ENCODE assay signal across 19 cellular contexts in genomic region chr7:119996634-119997033, GRCh38.
DNase-seq lines count a peak whose midpoint lies in the region; ATAC-seq, FAIRE-seq and TF ChIP-seq lines count a peak whose summit lies in the region.
"Had no signal": no experiment of that assay in that cellular context is flagged by ENCODE, and none has a peak within 500 bp of the region (broad histone marks: within the 10 kb centered on the region; RNA-seq: fewer than 3 reads in every experiment).

No MANE protein-coding gene starts in this region.

- peaks cover 18% of the 10 kb centered on the region for H3K9me3 Mint-ChIP-seq in activated T-helper 17 cell treated with anti-CD3 and anti-CD28 coated beads, Interleukin-2, amount 50 U/mL, for 72 hours

- H3K27ac ChIP-seq in K562 (ENCODE audit: extremely low read depth, low read depth, low read length): no peak overlapping the region
- H3K27ac ChIP-seq: adrenal gland, thoracic aorta had no signal

- no peaks in the 10 kb centered on the region for H3K36me3 Mint-ChIP-seq in activated T-helper 17 cell treated with anti-CD3 and anti-CD28 coated beads, Interleukin-2, amount 50 U/mL, for 72 hours (ENCODE audit: low read depth)
- H3K36me3 Mint-ChIP-seq: activated CD8-positive, alpha-beta memory T cell treated with anti-CD3 and anti-CD28 coated beads, Interleukin-2, amount 10 ng/mL, durations not matched to agents 7 days and 5 days; CD8-positive, alpha-beta T cell had no signal

- CTCF ChIA-PET in K562 (lab: Yijun Ruan, JAX; ENCODE audit: low intra/inter-chr PET ratio): no interaction called here

- H3K9ac ChIP-seq in K562 (ENCODE audit: insufficient read depth in 1 of 2, low read depth in 2 of 2, low read length in 2 of 2): no peak overlapping the region

- DNase-seq in K562 (ENCODE audit: extremely low read depth in 1 of 4, low spot score in 3 of 4): no peak
- no peak for DNase-seq in activated effector memory CD4-positive, alpha-beta T cell treated with Interleukin-2 at 50 U/mL for 16 hours
- DNase-seq: activated CD4-positive, CD25-positive, alpha-beta regulatory T cell treated with anti-CD3 and anti-CD28 coated beads, Interleukin-2, amount 50 U/mL, for 72 hours; activated CD8-positive, alpha-beta memory T cell treated with anti-CD3 and anti-CD28 coated beads, Interleukin-2, amount 10 ng/mL, durations not matched to agents 7 days and 5 days; activated effector memory CD4-positive, alpha-beta T cell treated with anti-CD3 and anti-CD28 coated beads, Interleukin-2, amount 50 U/mL, for 16 hours; adrenal gland; CD8-positive, alpha-beta T cell; central memory CD4-positive, alpha-beta T cell; NCI-H1436 treated with DMSO at 0.1 percent for 48 hours; NCI-H226; SHP77 treated with DMSO at 0.1 percent for 48 hours; T-helper 17 cell had no signal

- 2% methylated on average over 3 of the region's 3 CpGs for WGBS in K562 (ENCODE audit: insufficient coverage, low coverage, missing lambda C conversion rate)

- intact Hi-C loops in K562 (cut with micrococcal nuclease): no loop called here

- ATAC-seq in GM18502 (IDR thresholded peaks at IDR 0.05; ENCODE audit: poor library complexity, unreplicated experiment): peak; percentile 72
- peak; percentile 89 for ATAC-seq in GM21360 (IDR thresholded peaks at IDR 0.05; ENCODE audit: unreplicated experiment)
- peak; percentile 71 for ATAC-seq in HG03095 (IDR thresholded peaks at IDR 0.05; ENCODE audit: unreplicated experiment)
- ATAC-seq in K562: no peak
- ATAC-seq in activated T-helper 17 cell treated with anti-CD3 and anti-CD28 coated beads, Interleukin-2, amount 50 U/mL, for 72 hours (replicated peaks): no peak
- no peak for ATAC-seq in GM21367 (IDR thresholded peaks at IDR 0.05; ENCODE audit: unreplicated experiment)
- ATAC-seq in GM21737 (IDR thresholded peaks at IDR 0.05; ENCODE audit: unreplicated experiment): no peak
- ATAC-seq: activated CD8-positive, alpha-beta memory T cell treated with anti-CD3 and anti-CD28 coated beads, Interleukin-2, amount 10 ng/mL, durations not matched to agents 7 days and 5 days; CD8-positive, alpha-beta T cell; T-helper 17 cell had no signal

- no peaks in the 10 kb centered on the region for H3K27me3 ChIP-seq in K562 (ENCODE audit: control insufficient read depth in 2 of 2, insufficient read depth in 2 of 2, low read length in 2 of 2)
- H3K27me3 ChIP-seq: adrenal gland had no signal

- no peaks in the 10 kb centered on the region for H3K4me1 Mint-ChIP-seq in activated T-helper 17 cell treated with anti-CD3 and anti-CD28 coated beads, Interleukin-2, amount 50 U/mL, for 72 hours
- H3K4me1 Mint-ChIP-seq: activated CD8-positive, alpha-beta memory T cell treated with anti-CD3 and anti-CD28 coated beads, Interleukin-2, amount 10 ng/mL, durations not matched to agents 7 days and 5 days; T-helper 17 cell had no signal

- no peak overlapping the region for H3K4me3 Mint-ChIP-seq in activated T-helper 17 cell treated with anti-CD3 and anti-CD28 coated beads, Interleukin-2, amount 50 U/mL, for 72 hours
- H3K4me3 Mint-ChIP-seq: activated CD8-positive, alpha-beta memory T cell treated with anti-CD3 and anti-CD28 coated beads, Interleukin-2, amount 10 ng/mL, durations not matched to agents 7 days and 5 days; CD8-positive, alpha-beta T cell; T-helper 17 cell had no signal

- H3K9me1 ChIP-seq in K562 (ENCODE audit: control insufficient read depth, insufficient read depth, low read length): no peaks in the 10 kb centered on the region

- no peaks in the 10 kb centered on the region for H4K20me1 ChIP-seq in K562 (replicated peaks; ENCODE audit: control insufficient read depth, insufficient read depth, low read length)

- no peak for TF ChIP-seq RAD21 in K562 (CRISPR knock-in tag; conservative IDR thresholded peaks at IDR 0.05 in 1 of 2, IDR thresholded peaks at IDR 0.05 in 1 of 2)

- H3K4me3 ChIP-seq in K562: no peak overlapping the region
- H3K4me3 ChIP-seq: adrenal gland, thoracic aorta had no signal

- no peak for TF ChIP-seq POLR2A in K562 (conservative IDR thresholded peaks at IDR 0.05)

- no peaks in the 10 kb centered on the region for H3K79me2 ChIP-seq in K562 (ENCODE audit: control insufficient read depth, insufficient read depth, low read length)

- H3K4me2 ChIP-seq in K562 (ENCODE audit: insufficient read depth, low read length): no peak overlapping the region

- no peak for TF ChIP-seq CTCF in K562 (IDR thresholded peaks at IDR 0.05 in 2 of 3, conservative IDR thresholded peaks at IDR 0.05 in 1 of 3; ENCODE audit: insufficient read depth in 2 of 3, low read depth in 1 of 3, low read length in 3 of 3)

- in situ Hi-C loops in K562 (cut with MboI): no loop called here

- H3K4me1 ChIP-seq in K562 (replicated peaks in 1 of 2; ENCODE audit: control insufficient read depth in 2 of 2, insufficient read depth in 2 of 2, low read length in 2 of 2): no peaks in the 10 kb centered on the region
- H3K4me1 ChIP-seq: adrenal gland had no signal

- H3K27me3 Mint-ChIP-seq in activated T-helper 17 cell treated with anti-CD3 and anti-CD28 coated beads, Interleukin-2, amount 50 U/mL, for 72 hours: no peaks in the 10 kb centered on the region
- H3K27me3 Mint-ChIP-seq: activated CD8-positive, alpha-beta memory T cell treated with anti-CD3 and anti-CD28 coated beads, Interleukin-2, amount 10 ng/mL, durations not matched to agents 7 days and 5 days; T-helper 17 cell had no signal

- 0 out of 2 replicates have a peak, but pooled peaks cover 3% of the 10 kb centered on the region for H3K9me3 ChIP-seq in K562 (replicated peaks; ENCODE audit: control insufficient read depth, insufficient read depth, low read depth, low read length)
- H3K9me3 ChIP-seq: adrenal gland had no signal

- H2AFZ ChIP-seq in K562 (ENCODE audit: low read depth, low read length): no peak overlapping the region

- no TSS peak for BruUV-seq in K562 (replicated peaks; lab: Mats Ljungman, UMichigan)

- H3K27ac Mint-ChIP-seq in activated T-helper 17 cell treated with anti-CD3 and anti-CD28 coated beads, Interleukin-2, amount 50 U/mL, for 72 hours: no peak overlapping the region
- H3K27ac Mint-ChIP-seq: activated CD8-positive, alpha-beta memory T cell treated with anti-CD3 and anti-CD28 coated beads, Interleukin-2, amount 10 ng/mL, durations not matched to agents 7 days and 5 days; CD8-positive, alpha-beta T cell; T-helper 17 cell had no signal

- no peak for FAIRE-seq in K562 (lab: Jason Lieb, UNC)

- no peaks in the 10 kb centered on the region for H3K36me3 ChIP-seq in K562 (ENCODE audit: control insufficient read depth, insufficient read depth, low read length)
- H3K36me3 ChIP-seq: adrenal gland, thoracic aorta had no signal

- POLR2A ChIA-PET in K562 (lab: Yijun Ruan, JAX): interaction anchor here (0.7 kb wide), 1 partner anchor 694 kb away, joined by 3 read pairs; no protein-coding TSS in a partner anchor

- no peak for TF ChIP-seq EP300 in K562 (IDR thresholded peaks at IDR 0.05; ENCODE audit: low read length)

TF ChIP-seq in K562, 482 proteins besides CTCF, POLR2A, EP300 and RAD21:
- TF ChIP-seq FOSL1 (tag; conservative IDR thresholded peaks at IDR 0.05) (peak; percentile 43), BMI1 (IDR thresholded peaks at IDR 0.05; ENCODE audit: low read length) (no peak)

Comparison
In these comparisons a context has a peak if more than half of its experiments do, and no peak if none do; other contexts are left out.
1. ATAC-seq: peak in GM18502 (single experiment), GM21360 (single experiment) and HG03095 (single experiment); none in K562 (single experiment), activated T-helper 17 cell treated with anti-CD3 and anti-CD28 coated beads, Interleukin-2, amount 50 U/mL, for 72 hours (single experiment), GM21367 (single experiment) and GM21737 (single experiment).